1 cellular context compared by ENCODE assay signal in genomic region chr22:43951966-43952365, GRCh38.
TF ChIP-seq lines count a peak whose summit lies in the region.

No MANE protein-coding gene starts in this region.

TF ChIP-seq in GM23338, 12 proteins besides CTCF, POLR2A, EP300 and RAD21 (continued from another document):
- TF ChIP-seq REST (IDR thresholded peaks at IDR 0.05; ENCODE audit: unreplicated experiment) (no peak), STAT1 (IDR thresholded peaks at IDR 0.05; ENCODE audit: unreplicated experiment) (no peak)
